Comparison of ENCODE assay signal across 1 cellular context in the genomic region with DNA sequence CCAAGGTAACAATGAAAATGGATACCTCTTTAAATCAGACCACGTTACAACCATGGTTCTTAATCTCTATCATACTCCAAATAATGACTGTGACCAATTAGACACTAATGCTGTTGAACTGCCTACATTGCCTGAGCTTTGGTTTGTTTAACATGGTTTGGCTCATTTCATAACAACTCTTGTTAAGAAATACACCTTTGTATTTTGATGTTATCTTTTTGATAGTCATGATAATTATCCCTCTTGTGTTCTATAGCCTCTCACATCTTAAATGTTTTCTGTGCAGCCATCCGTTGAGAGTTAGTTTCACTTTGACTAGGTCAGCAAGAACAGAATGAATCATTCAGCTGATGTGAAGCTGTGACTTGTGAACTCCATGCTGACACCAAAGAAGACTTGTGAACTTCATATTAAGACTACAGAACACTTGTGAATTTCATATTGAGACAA.
A peak's percentile ranks its signal among the peaks of the same experiment; 100 is the strongest.
TF ChIP-seq lines count a peak whose summit lies in the region.

No MANE protein-coding gene starts in this region.

TF ChIP-seq in GM12878, 131 proteins besides CTCF, POLR2A, EP300 and RAD21 (continued from another document and continues in another):
- TF ChIP-seq, protein P1, sequence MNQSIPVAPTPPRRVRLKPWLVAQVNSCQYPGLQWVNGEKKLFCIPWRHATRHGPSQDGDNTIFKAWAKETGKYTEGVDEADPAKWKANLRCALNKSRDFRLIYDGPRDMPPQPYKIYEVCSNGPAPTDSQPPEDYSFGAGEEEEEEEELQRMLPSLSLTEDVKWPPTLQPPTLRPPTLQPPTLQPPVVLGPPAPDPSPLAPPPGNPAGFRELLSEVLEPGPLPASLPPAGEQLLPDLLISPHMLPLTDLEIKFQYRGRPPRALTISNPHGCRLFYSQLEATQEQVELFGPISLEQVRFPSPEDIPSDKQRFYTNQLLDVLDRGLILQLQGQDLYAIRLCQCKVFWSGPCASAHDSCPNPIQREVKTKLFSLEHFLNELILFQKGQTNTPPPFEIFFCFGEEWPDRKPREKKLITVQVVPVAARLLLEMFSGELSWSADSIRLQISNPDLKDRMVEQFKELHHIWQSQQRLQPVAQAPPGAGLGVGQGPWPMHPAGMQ (IDR thresholded peaks at IDR 0.05; ENCODE audit: borderline replicate concordance): no peak
- no peak for TF ChIP-seq STAT3 (IDR thresholded peaks at IDR 0.05; ENCODE audit: low read depth, low read length)
- TF ChIP-seq SMAD1 (IDR thresholded peaks at IDR 0.05; ENCODE audit: low read depth, partially characterized antibody): no peak
- TF ChIP-seq, protein P2, sequence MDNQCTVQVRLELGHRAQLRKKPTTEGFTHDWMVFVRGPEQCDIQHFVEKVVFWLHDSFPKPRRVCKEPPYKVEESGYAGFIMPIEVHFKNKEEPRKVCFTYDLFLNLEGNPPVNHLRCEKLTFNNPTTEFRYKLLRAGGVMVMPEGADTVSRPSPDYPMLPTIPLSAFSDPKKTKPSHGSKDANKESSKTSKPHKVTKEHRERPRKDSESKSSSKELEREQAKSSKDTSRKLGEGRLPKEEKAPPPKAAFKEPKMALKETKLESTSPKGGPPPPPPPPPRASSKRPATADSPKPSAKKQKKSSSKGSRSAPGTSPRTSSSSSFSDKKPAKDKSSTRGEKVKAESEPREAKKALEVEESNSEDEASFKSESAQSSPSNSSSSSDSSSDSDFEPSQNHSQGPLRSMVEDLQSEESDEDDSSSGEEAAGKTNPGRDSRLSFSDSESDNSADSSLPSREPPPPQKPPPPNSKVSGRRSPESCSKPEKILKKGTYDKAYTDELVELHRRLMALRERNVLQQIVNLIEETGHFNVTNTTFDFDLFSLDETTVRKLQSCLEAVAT (IDR thresholded peaks at IDR 0.05): no peak
- TF ChIP-seq ZNF274 (IDR thresholded peaks at IDR 0.05; ENCODE audit: insufficient read depth, insufficient read length): no peak
- TF ChIP-seq RAD51 (IDR thresholded peaks at IDR 0.05): no peak
- TF ChIP-seq ESRRA (IDR thresholded peaks at IDR 0.05; ENCODE audit: low read length): no peak
- TF ChIP-seq SREBF1 (IDR thresholded peaks at IDR 0.05; ENCODE audit: low read length): no peak
- TF ChIP-seq NFYA (IDR thresholded peaks at IDR 0.05; ENCODE audit: borderline replicate concordance, low read depth, low read length): no peak
- TF ChIP-seq SIX5 (IDR thresholded peaks at IDR 0.05; ENCODE audit: low read depth, low read length, severe bottlenecking): no peak
- no peak for TF ChIP-seq LARP7 (IDR thresholded peaks at IDR 0.05)
- TF ChIP-seq EZH2 (IDR thresholded peaks at IDR 0.05; ENCODE audit: borderline replicate concordance, control insufficient read depth, low read depth, low read length): no peak
- TF ChIP-seq TARDBP (IDR thresholded peaks at IDR 0.05; ENCODE audit: borderline replicate concordance): no peak
- no peak for TF ChIP-seq ZSCAN29 (IDR thresholded peaks at IDR 0.05)
- TF ChIP-seq ZNF622 (IDR thresholded peaks at IDR 0.05): no peak
- TF ChIP-seq JUNB (IDR thresholded peaks at IDR 0.05): peak; percentile 98
- TF ChIP-seq CEBPB (IDR thresholded peaks at IDR 0.05; ENCODE audit: borderline replicate concordance in 1 of 2, low read depth in 2 of 2, low read length in 2 of 2): 0 out of 4 replicates have a peak, but pooled peaks of 1 of the 2 experiments have one; percentile 43
- TF ChIP-seq FOS (IDR thresholded peaks at IDR 0.05; ENCODE audit: borderline replicate concordance, extremely low read depth, insufficient read length): no peak
- TF ChIP-seq GABPA (IDR thresholded peaks at IDR 0.05; ENCODE audit: low read depth): peak; percentile 38; the same call in 1 of the 2 replicates
- TF ChIP-seq ATF7 (IDR thresholded peaks at IDR 0.05; ENCODE audit: low read depth): peak; percentile 62
- no peak for TF ChIP-seq E2F8 (IDR thresholded peaks at IDR 0.05; ENCODE audit: low read depth, partially characterized antibody)
- TF ChIP-seq TCF3 (IDR thresholded peaks at IDR 0.05; ENCODE audit: borderline replicate concordance, insufficient read depth, low read depth, low read length): no peak
- 0 out of 2 replicates have a peak, but pooled peaks have one; percentile 18 for TF ChIP-seq GATAD2B (conservative IDR thresholded peaks at IDR 0.05; ENCODE audit: low read depth)
- TF ChIP-seq, protein P3, sequence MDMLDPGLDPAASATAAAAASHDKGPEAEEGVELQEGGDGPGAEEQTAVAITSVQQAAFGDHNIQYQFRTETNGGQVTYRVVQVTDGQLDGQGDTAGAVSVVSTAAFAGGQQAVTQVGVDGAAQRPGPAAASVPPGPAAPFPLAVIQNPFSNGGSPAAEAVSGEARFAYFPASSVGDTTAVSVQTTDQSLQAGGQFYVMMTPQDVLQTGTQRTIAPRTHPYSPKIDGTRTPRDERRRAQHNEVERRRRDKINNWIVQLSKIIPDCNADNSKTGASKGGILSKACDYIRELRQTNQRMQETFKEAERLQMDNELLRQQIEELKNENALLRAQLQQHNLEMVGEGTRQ (IDR thresholded peaks at IDR 0.05; ENCODE audit: borderline replicate concordance, low read depth, low read length): no peak
- peak; percentile 89 for TF ChIP-seq NR2F1 (conservative IDR thresholded peaks at IDR 0.05)
- TF ChIP-seq, protein P4, sequence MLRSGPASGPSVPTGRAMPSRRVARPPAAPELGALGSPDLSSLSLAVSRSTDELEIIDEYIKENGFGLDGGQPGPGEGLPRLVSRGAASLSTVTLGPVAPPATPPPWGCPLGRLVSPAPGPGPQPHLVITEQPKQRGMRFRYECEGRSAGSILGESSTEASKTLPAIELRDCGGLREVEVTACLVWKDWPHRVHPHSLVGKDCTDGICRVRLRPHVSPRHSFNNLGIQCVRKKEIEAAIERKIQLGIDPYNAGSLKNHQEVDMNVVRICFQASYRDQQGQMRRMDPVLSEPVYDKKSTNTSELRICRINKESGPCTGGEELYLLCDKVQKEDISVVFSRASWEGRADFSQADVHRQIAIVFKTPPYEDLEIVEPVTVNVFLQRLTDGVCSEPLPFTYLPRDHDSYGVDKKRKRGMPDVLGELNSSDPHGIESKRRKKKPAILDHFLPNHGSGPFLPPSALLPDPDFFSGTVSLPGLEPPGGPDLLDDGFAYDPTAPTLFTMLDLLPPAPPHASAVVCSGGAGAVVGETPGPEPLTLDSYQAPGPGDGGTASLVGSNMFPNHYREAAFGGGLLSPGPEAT (IDR thresholded peaks at IDR 0.05; ENCODE audit: low read depth): peak; percentile 62
- TF ChIP-seq, protein P5, sequence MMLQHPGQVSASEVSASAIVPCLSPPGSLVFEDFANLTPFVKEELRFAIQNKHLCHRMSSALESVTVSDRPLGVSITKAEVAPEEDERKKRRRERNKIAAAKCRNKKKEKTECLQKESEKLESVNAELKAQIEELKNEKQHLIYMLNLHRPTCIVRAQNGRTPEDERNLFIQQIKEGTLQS (IDR thresholded peaks at IDR 0.05; ENCODE audit: borderline replicate concordance, extremely low read depth, low read depth, low read length): no peak
- TF ChIP-seq ZBTB11 (CRISPR knock-in tag; IDR thresholded peaks at IDR 0.05): no peak
- no peak for TF ChIP-seq SP1 (IDR thresholded peaks at IDR 0.05; ENCODE audit: low read depth, low read length)
- peak; percentile 50; the same call in 1 of the 2 replicates for TF ChIP-seq FOXM1 (IDR thresholded peaks at IDR 0.05; ENCODE audit: low read depth, low read length)
- TF ChIP-seq NR2C1 (IDR thresholded peaks at IDR 0.05): no peak
- no peak for TF ChIP-seq PBX3 (IDR thresholded peaks at IDR 0.05; ENCODE audit: insufficient replicate concordance, low read depth, low read length)
- peak in 1 of 2 experiments; percentile 26; a peak in 1 of 4 replicates for TF ChIP-seq ETV6 (conservative IDR thresholded peaks at IDR 0.05 in 1 of 2, IDR thresholded peaks at IDR 0.05 in 1 of 2; ENCODE audit: borderline replicate concordance in 1 of 2, low read depth in 1 of 2)
- TF ChIP-seq SMAD5 (IDR thresholded peaks at IDR 0.05; ENCODE audit: low read depth): no peak
- TF ChIP-seq RBBP5 (conservative IDR thresholded peaks at IDR 0.05): no peak
- TF ChIP-seq BACH1 (IDR thresholded peaks at IDR 0.05; ENCODE audit: borderline replicate concordance): peak; percentile 66; the same call in 1 of the 2 replicates
- no peak for TF ChIP-seq SIN3A (IDR thresholded peaks at IDR 0.05; ENCODE audit: low read depth, low read length)
- TF ChIP-seq BCLAF1 (IDR thresholded peaks at IDR 0.05): no peak
- no peak for TF ChIP-seq SRF (IDR thresholded peaks at IDR 0.05; ENCODE audit: low read depth in 2 of 2, low read length in 2 of 2)
- 0 out of 2 replicates have a peak, but pooled peaks have one; percentile 30 for TF ChIP-seq MEF2A (IDR thresholded peaks at IDR 0.05; ENCODE audit: insufficient read depth, low read depth, low read length)
